19 cellular contexts compared by ENCODE assay signal in the genomic region with DNA sequence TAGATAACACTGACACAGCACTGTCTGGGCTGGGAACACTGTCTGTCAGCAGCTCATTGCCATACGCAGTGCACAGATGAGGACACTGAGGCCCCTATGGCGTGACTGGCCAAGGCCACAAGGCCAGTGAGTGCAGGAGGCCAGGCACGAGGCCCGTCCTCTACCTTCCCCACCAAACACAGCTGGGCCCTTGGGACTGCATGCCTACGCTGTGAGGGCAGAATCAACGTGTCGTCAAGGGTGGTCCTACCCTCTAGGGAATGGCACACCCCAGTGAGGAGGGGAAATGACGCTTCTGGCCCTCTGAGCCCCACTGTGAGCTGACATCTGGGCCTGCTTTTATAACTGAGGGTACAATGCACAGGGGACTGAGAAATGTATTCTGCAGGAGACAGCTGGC.
"Had no signal": no experiment of that assay in that cellular context is flagged by ENCODE, and none has a peak within 500 bp of the region (broad histone marks: within the 10 kb centered on the region; RNA-seq: fewer than 3 reads in every experiment).

No MANE protein-coding gene starts in this region.

- DNase-seq: activated CD4-positive, alpha-beta T cell treated with anti-CD3 and anti-CD28 coated beads for 1 hour; activated CD4-positive, alpha-beta T cell treated with anti-CD3 and anti-CD28 coated beads, Interleukin-2, amount 50 U/mL, for 4 hours; activated gamma-delta T cell; activated T-cell treated with anti-CD3 and anti-CD28 coated beads, Interleukin-2, amount 50 U/mL, for 72 hours; effector memory CD4-positive, alpha-beta T cell; esophagus squamous epithelium; nephron progenitor cell; occipital lobe; retina; stimulated activated CD8-positive, alpha-beta memory T cell treated with anti-CD3 and anti-CD28 coated beads, Interleukin-4, amount 100 ng/mL, for 48 hours; stimulated activated naive CD4-positive, alpha-beta T cell treated with Interleukin-2 at 50 U/mL for 16 hours; substantia nigra; T-helper 17 cell; tibial artery had no signal

- H3K4me3 ChIP-seq: cardiac muscle cell, esophagus squamous epithelium, tibial artery, vagina had no signal

- H3K4me1 Mint-ChIP-seq: activated naive CD4-positive, alpha-beta T cell treated with anti-CD3 and anti-CD28 coated beads, Interleukin-2, amount 50 U/mL, for 24 hours had no signal

- H3K36me3 Mint-ChIP-seq: activated naive CD4-positive, alpha-beta T cell treated with anti-CD3 and anti-CD28 coated beads, Interleukin-2, amount 50 U/mL, for 24 hours had no signal

- H3K9me3 ChIP-seq: esophagus squamous epithelium, tibial artery, vagina had no signal

- H3K27ac ChIP-seq: esophagus squamous epithelium, tibial artery, vagina, VCaP had no signal

- ATAC-seq: activated T-cell treated with anti-CD3 and anti-CD28 coated beads, Interleukin-2, amount 50 U/mL, for 72 hours; T-helper 17 cell had no signal

- H3K27ac Mint-ChIP-seq: activated naive CD4-positive, alpha-beta T cell treated with anti-CD3 and anti-CD28 coated beads, Interleukin-2, amount 50 U/mL, for 24 hours; activated T-cell treated with anti-CD3 and anti-CD28 coated beads, Interleukin-2, amount 50 U/mL, for 72 hours; dendritic cell treated with granulocyte-macrophage colony-stimulating factor and Interleukin-4, amounts not matched to agents 40 ng/mL and 50 ng/mL, for 4 days; nephron progenitor cell; T-helper 17 cell had no signal

- H3K36me3 ChIP-seq: cardiac muscle cell, vagina had no signal

- H3K27me3 ChIP-seq: cardiac muscle cell, esophagus squamous epithelium, tibial artery, vagina had no signal

- H3K27me3 Mint-ChIP-seq: activated naive CD4-positive, alpha-beta T cell treated with anti-CD3 and anti-CD28 coated beads, Interleukin-2, amount 50 U/mL, for 24 hours; dendritic cell treated with granulocyte-macrophage colony-stimulating factor and Interleukin-4, amounts not matched to agents 40 ng/mL and 50 ng/mL, for 4 days; T-helper 17 cell had no signal

- H3K4me3 Mint-ChIP-seq: activated naive CD4-positive, alpha-beta T cell treated with anti-CD3 and anti-CD28 coated beads, Interleukin-2, amount 50 U/mL, for 24 hours; activated T-cell treated with anti-CD3 and anti-CD28 coated beads, Interleukin-2, amount 50 U/mL, for 72 hours; dendritic cell treated with granulocyte-macrophage colony-stimulating factor and Interleukin-4, amounts not matched to agents 40 ng/mL and 50 ng/mL, for 4 days; nephron progenitor cell; T-helper 17 cell had no signal

- H3K9me3 Mint-ChIP-seq: activated naive CD4-positive, alpha-beta T cell treated with anti-CD3 and anti-CD28 coated beads, Interleukin-2, amount 50 U/mL, for 24 hours; activated T-cell treated with anti-CD3 and anti-CD28 coated beads, Interleukin-2, amount 50 U/mL, for 72 hours; dendritic cell treated with granulocyte-macrophage colony-stimulating factor and Interleukin-4, amounts not matched to agents 40 ng/mL and 50 ng/mL, for 4 days; nephron progenitor cell had no signal
